Comparison of ENCODE assay signal across 11 cellular contexts in the genomic region with DNA sequence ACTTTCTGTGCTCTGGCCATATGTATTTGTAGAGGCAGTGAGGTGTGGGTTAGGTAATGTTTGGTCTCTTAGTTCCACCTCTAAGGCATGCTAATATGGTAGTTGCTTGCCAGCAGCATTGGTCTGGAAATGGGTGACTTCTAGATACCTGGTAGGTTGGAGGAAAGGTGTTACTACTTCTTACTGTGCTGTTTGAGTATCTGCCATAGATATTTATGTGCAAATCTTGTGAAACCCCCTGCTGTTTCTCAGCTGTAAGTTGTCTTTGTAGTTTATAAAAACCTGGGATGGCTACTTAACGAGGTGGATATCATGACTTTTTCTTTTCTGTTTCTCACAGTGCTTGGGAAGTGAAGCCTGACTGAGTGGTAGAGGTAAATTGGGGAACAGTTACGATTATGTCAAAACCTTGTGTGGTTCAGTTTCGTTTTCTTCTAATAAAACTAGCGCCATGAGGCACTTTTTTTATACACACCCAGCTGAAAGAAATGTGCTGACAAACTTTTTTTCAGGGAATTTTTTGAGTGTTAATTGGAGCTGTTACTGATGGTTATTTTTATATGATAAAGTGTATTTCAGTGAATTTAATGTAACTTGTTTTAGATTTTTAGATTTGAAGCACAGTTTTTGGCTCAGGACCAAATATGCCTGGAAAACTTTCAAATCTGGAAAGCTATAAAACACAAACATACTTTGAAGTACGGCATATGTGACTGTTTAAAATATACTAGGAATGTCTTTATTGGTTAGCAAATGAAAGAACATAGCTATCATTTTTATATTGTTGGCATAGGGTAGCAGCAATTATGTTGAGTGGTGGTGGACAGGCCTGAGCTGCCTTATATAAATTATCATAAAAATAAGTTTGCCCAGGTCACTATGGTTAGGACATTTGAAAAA. TPM values are rescaled to one million over a fixed set of nuclear protein-coding genes. Genes with fewer than 3 reads are reported as not detected.
DNase-seq lines count a peak whose midpoint lies in the region; ATAC-seq and TF ChIP-seq lines count a peak whose summit lies in the region.
"Had no signal": no experiment of that assay in that cellular context is flagged by ENCODE, and none has a peak within 500 bp of the region (broad histone marks: within the 10 kb centered on the region; RNA-seq: fewer than 3 reads in every experiment).

No MANE protein-coding gene starts in this region.

- H3K36me3 ChIP-seq in SK-N-SH (replicated peaks in 1 of 2; ENCODE audit: control insufficient read depth in 1 of 2, insufficient read depth in 2 of 2, low read length in 1 of 2) = peaks cover 18 to 49% of the 10 kb centered on the region in 2 experiments

- H3K79me2 ChIP-seq in SK-N-SH (ENCODE audit: insufficient read depth) = peaks cover 96% of the 10 kb centered on the region

- H4K20me1 ChIP-seq in SK-N-SH (ENCODE audit: insufficient read depth) = peaks cover 44% of the 10 kb centered on the region

- no peak overlapping the region for H2AFZ ChIP-seq in SK-N-SH (ENCODE audit: low read depth)

- intact Hi-C loops in right cardiac atrium (cut with DNase I) (no loop called here), left ventricle myocardium superior (cut with micrococcal nuclease) (no loop called here)

- peaks cover 11% of the 10 kb centered on the region for H3K4me1 ChIP-seq in right cardiac atrium (ENCODE audit: control insufficient read depth, insufficient read depth, low read length)
- peaks cover 6 to 13% of the 10 kb centered on the region in 2 experiments; a peak in 3 of 4 replicates for H3K4me1 ChIP-seq in SK-N-SH (ENCODE audit: control insufficient read depth in 1 of 2, insufficient read depth in 2 of 2, low read depth in 1 of 2, low read length in 1 of 2)

- no peaks in the 10 kb centered on the region for H3K27me3 ChIP-seq in right cardiac atrium (ENCODE audit: control insufficient read depth, insufficient read depth)
- H3K27me3 ChIP-seq in SK-N-SH (ENCODE audit: insufficient read depth) = no peaks in the 10 kb centered on the region

- POLR2A ChIA-PET in SK-N-SH (lab: Yijun Ruan, JAX) = no interaction called here

- no peak for TF ChIP-seq CTCF in SK-N-SH (IDR thresholded peaks at IDR 0.05)

- 40% methylated on average over 5 of the region's 5 CpGs for WGBS in right cardiac atrium
- WGBS in SK-N-SH (ENCODE audit: low lambda C conversion rate) = 74% methylated on average over 5 of the region's 5 CpGs

- H3K4me3 ChIP-seq in right cardiac atrium (ENCODE audit: low read length) (peak overlapping the region; percentile 45), SK-N-SH (ENCODE audit: low read depth in 2 of 2, low read length in 1 of 2) (no peak overlapping the region)

- DNase-seq in right cardiac atrium (no peak), left ventricle myocardium superior (no peak), SK-N-SH (no peak), kidney tubule cell (ENCODE audit: low spot score) (peak; percentile 11), HuH-7.5 (ENCODE audit: low spot score) (no peak), T-helper 1 cell (no peak)
- DNase-seq: caudate nucleus, DND-41 had no signal

- CTCF ChIA-PET in SK-N-SH (lab: Yijun Ruan, JAX) = interaction anchor here (0.7 to 1.1 kb wide), 3 partner anchors 13 to 271 kb away, joined by 3 to 5 read pairs (median 4); no protein-coding TSS in a partner anchor

- no peak overlapping the region for H3K4me2 ChIP-seq in SK-N-SH

- ATAC-seq in right cardiac atrium = no peak
- no peak for ATAC-seq in left ventricle myocardium superior
- ATAC-seq in GM19397 (IDR thresholded peaks at IDR 0.05; ENCODE audit: unreplicated experiment) = no peak
- no peak for ATAC-seq in HG03139 (IDR thresholded peaks at IDR 0.05; ENCODE audit: unreplicated experiment)
- ATAC-seq: sciatic nerve had no signal

- H3K27ac ChIP-seq in right cardiac atrium (ENCODE audit: low read length) (no peak overlapping the region), SK-N-SH (ENCODE audit: low read depth in 2 of 2, low read length in 1 of 2) (peak overlapping the region; percentile 5 to 6; a peak in 1 of 4 replicates)

- H3K9ac ChIP-seq in SK-N-SH = no peak overlapping the region

- TF ChIP-seq EP300 in SK-N-SH (IDR thresholded peaks at IDR 0.05; ENCODE audit: borderline replicate concordance in 1 of 2, low read depth in 1 of 2, low read length in 1 of 2) = no peak

- no peaks in the 10 kb centered on the region for H3K9me3 ChIP-seq in right cardiac atrium (ENCODE audit: control insufficient read depth, low read length)
- H3K9me3 ChIP-seq in SK-N-SH = no peaks in the 10 kb centered on the region

- no peak for TF ChIP-seq RAD21 in SK-N-SH (IDR thresholded peaks at IDR 0.05; ENCODE audit: low read length)

- no peaks in the 10 kb centered on the region for H3F3A ChIP-seq in SK-N-SH (replicated peaks; ENCODE audit: insufficient read depth)

- no peaks in the 10 kb centered on the region for H3K9me2 ChIP-seq in SK-N-SH

TF ChIP-seq in SK-N-SH, 30 proteins besides CTCF, POLR2A, EP300 and RAD21:
- no peak for TF ChIP-seq GATA2 (CRISPR knock-in tag; IDR thresholded peaks at IDR 0.05)
- TF ChIP-seq, protein P1, sequence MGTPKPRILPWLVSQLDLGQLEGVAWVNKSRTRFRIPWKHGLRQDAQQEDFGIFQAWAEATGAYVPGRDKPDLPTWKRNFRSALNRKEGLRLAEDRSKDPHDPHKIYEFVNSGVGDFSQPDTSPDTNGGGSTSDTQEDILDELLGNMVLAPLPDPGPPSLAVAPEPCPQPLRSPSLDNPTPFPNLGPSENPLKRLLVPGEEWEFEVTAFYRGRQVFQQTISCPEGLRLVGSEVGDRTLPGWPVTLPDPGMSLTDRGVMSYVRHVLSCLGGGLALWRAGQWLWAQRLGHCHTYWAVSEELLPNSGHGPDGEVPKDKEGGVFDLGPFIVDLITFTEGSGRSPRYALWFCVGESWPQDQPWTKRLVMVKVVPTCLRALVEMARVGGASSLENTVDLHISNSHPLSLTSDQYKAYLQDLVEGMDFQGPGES (IDR thresholded peaks at IDR 0.05; ENCODE audit: low read depth, low read length) = no peak
- TF ChIP-seq NFIC (IDR thresholded peaks at IDR 0.05; ENCODE audit: borderline replicate concordance) = peak; percentile 63; the same call in 1 of the 2 replicates
- TF ChIP-seq, protein P2, sequence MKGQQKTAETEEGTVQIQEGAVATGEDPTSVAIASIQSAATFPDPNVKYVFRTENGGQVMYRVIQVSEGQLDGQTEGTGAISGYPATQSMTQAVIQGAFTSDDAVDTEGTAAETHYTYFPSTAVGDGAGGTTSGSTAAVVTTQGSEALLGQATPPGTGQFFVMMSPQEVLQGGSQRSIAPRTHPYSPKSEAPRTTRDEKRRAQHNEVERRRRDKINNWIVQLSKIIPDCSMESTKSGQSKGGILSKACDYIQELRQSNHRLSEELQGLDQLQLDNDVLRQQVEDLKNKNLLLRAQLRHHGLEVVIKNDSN (IDR thresholded peaks at IDR 0.05; ENCODE audit: borderline replicate concordance, low read depth) = no peak
- TF ChIP-seq ELF1 (IDR thresholded peaks at IDR 0.05) = no peak
- no peak for TF ChIP-seq JUND (IDR thresholded peaks at IDR 0.05)
- TF ChIP-seq, protein P3, sequence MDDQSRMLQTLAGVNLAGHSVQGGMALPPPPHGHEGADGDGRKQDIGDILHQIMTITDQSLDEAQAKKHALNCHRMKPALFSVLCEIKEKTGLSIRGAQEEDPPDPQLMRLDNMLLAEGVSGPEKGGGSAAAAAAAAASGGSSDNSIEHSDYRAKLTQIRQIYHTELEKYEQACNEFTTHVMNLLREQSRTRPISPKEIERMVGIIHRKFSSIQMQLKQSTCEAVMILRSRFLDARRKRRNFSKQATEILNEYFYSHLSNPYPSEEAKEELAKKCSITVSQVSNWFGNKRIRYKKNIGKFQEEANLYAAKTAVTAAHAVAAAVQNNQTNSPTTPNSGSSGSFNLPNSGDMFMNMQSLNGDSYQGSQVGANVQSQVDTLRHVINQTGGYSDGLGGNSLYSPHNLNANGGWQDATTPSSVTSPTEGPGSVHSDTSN (IDR thresholded peaks at IDR 0.05) = peak; percentile 49; the same call in 1 of the 2 replicates
- no peak for TF ChIP-seq SIN3A (IDR thresholded peaks at IDR 0.05; ENCODE audit: borderline replicate concordance, low read depth, low read length)
- TF ChIP-seq FOXJ3 (CRISPR knock-in tag; IDR thresholded peaks at IDR 0.05) = no peak
- no peak for TF ChIP-seq YY1 (IDR thresholded peaks at IDR 0.05; ENCODE audit: low read depth)
- peak; percentile 26; the same call in 1 of the 2 replicates for TF ChIP-seq TCF12 (IDR thresholded peaks at IDR 0.05)

RNA-seq across cellular contexts. Expression of a gene that starts 42.1 kb away (rescaled TPM):
- total RNA-seq in right cardiac atrium = 10 to 100 TPM; 33.7 to 39.5 (median 37.2) TPM
- polyA plus RNA-seq in right cardiac atrium = 6.9 TPM
- total RNA-seq in left ventricle myocardium superior = 42.1 TPM
- polyA plus RNA-seq in SK-N-SH (2012; rRNA removed) = 5.5 and 7.3 TPM in 2 replicates
- polyA plus RNA-seq in SK-N-SH (2012; cell fraction: cytosol; rRNA removed) = 8.2 and 9.8 TPM in 2 replicates
- polyA plus RNA-seq in SK-N-SH (2012; cell fraction: nucleus; rRNA removed) = 3.5 and 10.0 TPM in 2 replicates
